ENCODE assay signal across 1 cellular context in the genomic region with DNA sequence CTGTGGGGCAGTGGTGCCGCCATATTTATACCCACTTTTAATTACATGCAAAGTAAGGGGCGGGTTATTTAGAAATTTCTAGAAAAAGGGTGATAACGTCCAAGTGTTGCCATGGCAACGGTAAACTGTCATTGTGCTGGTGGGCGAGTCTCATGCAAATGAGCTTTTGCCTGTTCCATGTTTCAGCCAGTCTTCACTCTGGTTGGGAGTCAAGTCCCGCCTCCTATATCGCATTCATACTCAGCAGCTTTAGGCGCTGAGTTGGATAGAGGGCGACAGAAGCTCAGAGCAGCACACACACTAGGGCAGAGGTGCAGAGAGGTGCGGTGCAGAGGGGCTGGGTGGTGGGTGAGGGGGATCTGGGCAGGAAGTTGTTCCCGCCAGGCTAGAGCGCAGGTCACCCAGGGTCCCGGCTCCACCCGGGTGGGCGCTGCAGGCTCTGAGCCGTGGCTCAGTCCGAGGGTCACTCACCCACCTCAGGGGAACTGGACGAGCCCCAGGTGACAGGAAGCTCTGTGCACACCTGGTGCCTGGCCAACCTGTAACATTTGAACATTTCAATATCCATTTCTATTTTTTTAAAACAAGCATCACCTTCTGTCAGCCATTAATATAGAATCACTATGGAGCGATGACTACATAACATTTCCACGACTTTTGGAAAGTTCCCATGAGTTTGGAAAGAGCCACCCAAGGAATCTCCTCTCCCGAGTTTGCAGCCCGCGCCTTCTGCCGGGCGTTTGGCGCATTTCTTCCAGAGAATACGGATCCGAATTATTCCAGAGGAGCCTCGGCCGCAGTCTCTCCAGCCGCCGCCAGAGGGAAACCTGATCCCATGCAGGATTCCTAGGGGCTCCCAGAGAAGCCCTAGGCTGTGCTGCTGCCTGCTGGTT.
TF ChIP-seq lines count a peak whose summit lies in the region.

No MANE protein-coding gene starts in this region.

TF ChIP-seq in HEK293, 187 proteins besides CTCF, POLR2A, EP300 and RAD21 (continued from another document):
- TF ChIP-seq, protein P1, sequence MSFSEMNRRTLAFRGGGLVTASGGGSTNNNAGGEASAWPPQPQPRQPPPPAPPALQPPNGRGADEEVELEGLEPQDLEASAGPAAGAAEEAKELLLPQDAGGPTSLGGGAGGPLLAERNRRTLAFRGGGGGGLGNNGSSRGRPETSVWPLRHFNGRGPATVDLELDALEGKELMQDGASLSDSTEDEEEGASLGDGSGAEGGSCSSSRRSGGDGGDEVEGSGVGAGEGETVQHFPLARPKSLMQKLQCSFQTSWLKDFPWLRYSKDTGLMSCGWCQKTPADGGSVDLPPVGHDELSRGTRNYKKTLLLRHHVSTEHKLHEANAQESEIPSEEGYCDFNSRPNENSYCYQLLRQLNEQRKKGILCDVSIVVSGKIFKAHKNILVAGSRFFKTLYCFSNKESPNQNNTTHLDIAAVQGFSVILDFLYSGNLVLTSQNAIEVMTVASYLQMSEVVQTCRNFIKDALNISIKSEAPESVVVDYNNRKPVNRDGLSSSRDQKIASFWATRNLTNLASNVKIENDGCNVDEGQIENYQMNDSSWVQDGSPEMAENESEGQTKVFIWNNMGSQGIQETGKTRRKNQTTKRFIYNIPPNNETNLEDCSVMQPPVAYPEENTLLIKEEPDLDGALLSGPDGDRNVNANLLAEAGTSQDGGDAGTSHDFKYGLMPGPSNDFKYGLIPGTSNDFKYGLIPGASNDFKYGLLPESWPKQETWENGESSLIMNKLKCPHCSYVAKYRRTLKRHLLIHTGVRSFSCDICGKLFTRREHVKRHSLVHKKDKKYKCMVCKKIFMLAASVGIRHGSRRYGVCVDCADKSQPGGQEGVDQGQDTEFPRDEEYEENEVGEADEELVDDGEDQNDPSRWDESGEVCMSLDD (tag by site-specific recombination; IDR thresholded peaks at IDR 0.05) = no peak
- no peak for TF ChIP-seq ZNF521 (tag by site-specific recombination; IDR thresholded peaks at IDR 0.05)
- no peak for TF ChIP-seq ZNF140 (tag by site-specific recombination; IDR thresholded peaks at IDR 0.05)
- TF ChIP-seq ZNF76 (tag by site-specific recombination; IDR thresholded peaks at IDR 0.05; ENCODE audit: borderline replicate concordance, low read depth) = 0 out of 2 replicates have a peak, but pooled peaks have one; percentile 30
- peak; percentile 69 for TF ChIP-seq ZBTB8A (tag by site-specific recombination; IDR thresholded peaks at IDR 0.05)
- peak; percentile 82 for TF ChIP-seq IKZF3 (tag by site-specific recombination; IDR thresholded peaks at IDR 0.05)
- TF ChIP-seq ZSCAN30 (tag by site-specific recombination; IDR thresholded peaks at IDR 0.05) = peak; percentile 87
- TF ChIP-seq, protein P2, sequence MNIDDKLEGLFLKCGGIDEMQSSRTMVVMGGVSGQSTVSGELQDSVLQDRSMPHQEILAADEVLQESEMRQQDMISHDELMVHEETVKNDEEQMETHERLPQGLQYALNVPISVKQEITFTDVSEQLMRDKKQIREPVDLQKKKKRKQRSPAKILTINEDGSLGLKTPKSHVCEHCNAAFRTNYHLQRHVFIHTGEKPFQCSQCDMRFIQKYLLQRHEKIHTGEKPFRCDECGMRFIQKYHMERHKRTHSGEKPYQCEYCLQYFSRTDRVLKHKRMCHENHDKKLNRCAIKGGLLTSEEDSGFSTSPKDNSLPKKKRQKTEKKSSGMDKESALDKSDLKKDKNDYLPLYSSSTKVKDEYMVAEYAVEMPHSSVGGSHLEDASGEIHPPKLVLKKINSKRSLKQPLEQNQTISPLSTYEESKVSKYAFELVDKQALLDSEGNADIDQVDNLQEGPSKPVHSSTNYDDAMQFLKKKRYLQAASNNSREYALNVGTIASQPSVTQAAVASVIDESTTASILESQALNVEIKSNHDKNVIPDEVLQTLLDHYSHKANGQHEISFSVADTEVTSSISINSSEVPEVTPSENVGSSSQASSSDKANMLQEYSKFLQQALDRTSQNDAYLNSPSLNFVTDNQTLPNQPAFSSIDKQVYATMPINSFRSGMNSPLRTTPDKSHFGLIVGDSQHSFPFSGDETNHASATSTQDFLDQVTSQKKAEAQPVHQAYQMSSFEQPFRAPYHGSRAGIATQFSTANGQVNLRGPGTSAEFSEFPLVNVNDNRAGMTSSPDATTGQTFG (tag by site-specific recombination; IDR thresholded peaks at IDR 0.05; ENCODE audit: borderline replicate concordance) = no peak
- TF ChIP-seq, protein P3, sequence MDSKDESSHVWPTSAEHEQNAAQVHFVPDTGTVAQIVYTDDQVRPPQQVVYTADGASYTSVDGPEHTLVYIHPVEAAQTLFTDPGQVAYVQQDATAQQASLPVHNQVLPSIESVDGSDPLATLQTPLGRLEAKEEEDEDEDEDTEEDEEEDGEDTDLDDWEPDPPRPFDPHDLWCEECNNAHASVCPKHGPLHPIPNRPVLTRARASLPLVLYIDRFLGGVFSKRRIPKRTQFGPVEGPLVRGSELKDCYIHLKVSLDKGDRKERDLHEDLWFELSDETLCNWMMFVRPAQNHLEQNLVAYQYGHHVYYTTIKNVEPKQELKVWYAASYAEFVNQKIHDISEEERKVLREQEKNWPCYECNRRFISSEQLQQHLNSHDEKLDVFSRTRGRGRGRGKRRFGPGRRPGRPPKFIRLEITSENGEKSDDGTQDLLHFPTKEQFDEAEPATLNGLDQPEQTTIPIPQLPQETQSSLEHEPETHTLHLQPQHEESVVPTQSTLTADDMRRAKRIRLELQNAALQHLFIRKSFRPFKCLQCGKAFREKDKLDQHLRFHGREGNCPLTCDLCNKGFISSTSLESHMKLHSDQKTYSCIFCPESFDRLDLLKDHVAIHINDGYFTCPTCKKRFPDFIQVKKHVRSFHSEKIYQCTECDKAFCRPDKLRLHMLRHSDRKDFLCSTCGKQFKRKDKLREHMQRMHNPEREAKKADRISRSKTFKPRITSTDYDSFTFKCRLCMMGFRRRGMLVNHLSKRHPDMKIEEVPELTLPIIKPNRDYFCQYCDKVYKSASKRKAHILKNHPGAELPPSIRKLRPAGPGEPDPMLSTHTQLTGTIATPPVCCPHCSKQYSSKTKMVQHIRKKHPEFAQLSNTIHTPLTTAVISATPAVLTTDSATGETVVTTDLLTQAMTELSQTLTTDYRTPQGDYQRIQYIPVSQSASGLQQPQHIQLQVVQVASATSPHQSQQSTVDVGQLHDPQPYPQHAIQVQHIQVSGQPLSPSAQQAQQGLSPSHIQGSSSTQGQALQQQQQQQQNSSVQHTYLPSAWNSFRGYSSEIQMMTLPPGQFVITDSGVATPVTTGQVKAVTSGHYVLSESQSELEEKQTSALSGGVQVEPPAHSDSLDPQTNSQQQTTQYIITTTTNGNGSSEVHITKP (tag by site-specific recombination; IDR thresholded peaks at IDR 0.05) = no peak
- TF ChIP-seq, protein P4, sequence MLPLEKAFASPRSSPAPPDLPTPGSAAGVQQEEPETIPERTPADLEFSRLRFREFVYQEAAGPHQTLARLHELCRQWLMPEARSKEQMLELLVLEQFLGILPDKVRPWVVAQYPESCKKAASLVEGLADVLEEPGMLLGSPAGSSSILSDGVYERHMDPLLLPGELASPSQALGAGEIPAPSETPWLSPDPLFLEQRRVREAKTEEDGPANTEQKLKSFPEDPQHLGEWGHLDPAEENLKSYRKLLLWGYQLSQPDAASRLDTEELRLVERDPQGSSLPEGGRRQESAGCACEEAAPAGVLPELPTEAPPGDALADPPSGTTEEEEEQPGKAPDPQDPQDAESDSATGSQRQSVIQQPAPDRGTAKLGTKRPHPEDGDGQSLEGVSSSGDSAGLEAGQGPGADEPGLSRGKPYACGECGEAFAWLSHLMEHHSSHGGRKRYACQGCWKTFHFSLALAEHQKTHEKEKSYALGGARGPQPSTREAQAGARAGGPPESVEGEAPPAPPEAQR (tag by site-specific recombination; IDR thresholded peaks at IDR 0.05) = no peak
- no peak for TF ChIP-seq ZNF174 (tag by site-specific recombination; IDR thresholded peaks at IDR 0.05)
- TF ChIP-seq ZNF184 (tag by site-specific recombination; IDR thresholded peaks at IDR 0.05) = no peak
- peak; percentile 27; the same call in 1 of the 2 replicates for TF ChIP-seq ZBTB48 (tag by site-specific recombination; IDR thresholded peaks at IDR 0.05)
- TF ChIP-seq, protein P5, sequence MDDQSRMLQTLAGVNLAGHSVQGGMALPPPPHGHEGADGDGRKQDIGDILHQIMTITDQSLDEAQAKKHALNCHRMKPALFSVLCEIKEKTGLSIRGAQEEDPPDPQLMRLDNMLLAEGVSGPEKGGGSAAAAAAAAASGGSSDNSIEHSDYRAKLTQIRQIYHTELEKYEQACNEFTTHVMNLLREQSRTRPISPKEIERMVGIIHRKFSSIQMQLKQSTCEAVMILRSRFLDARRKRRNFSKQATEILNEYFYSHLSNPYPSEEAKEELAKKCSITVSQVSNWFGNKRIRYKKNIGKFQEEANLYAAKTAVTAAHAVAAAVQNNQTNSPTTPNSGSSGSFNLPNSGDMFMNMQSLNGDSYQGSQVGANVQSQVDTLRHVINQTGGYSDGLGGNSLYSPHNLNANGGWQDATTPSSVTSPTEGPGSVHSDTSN (CRISPR knock-in tag; IDR thresholded peaks at IDR 0.05) = no peak
- TF ChIP-seq, protein P6, sequence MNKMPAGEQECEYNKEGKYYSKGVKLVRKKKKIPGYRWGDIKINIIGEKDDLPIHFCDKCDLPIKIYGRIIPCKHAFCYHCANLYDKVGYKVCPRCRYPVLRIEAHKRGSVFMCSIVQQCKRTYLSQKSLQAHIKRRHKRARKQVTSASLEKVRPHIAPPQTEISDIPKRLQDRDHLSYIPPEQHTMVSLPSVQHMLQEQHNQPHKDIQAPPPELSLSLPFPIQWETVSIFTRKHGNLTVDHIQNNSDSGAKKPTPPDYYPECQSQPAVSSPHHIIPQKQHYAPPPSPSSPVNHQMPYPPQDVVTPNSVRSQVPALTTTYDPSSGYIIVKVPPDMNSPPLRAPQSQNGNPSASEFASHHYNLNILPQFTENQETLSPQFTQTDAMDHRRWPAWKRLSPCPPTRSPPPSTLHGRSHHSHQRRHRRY (tag by site-specific recombination; IDR thresholded peaks at IDR 0.05) = no peak
- TF ChIP-seq ZNF239 (tag by site-specific recombination; IDR thresholded peaks at IDR 0.05) = no peak
- no peak for TF ChIP-seq ZNF837 (tag by site-specific recombination; IDR thresholded peaks at IDR 0.05)
- no peak for TF ChIP-seq ZNF791 (tag by site-specific recombination; IDR thresholded peaks at IDR 0.05)
- TF ChIP-seq, protein P7, sequence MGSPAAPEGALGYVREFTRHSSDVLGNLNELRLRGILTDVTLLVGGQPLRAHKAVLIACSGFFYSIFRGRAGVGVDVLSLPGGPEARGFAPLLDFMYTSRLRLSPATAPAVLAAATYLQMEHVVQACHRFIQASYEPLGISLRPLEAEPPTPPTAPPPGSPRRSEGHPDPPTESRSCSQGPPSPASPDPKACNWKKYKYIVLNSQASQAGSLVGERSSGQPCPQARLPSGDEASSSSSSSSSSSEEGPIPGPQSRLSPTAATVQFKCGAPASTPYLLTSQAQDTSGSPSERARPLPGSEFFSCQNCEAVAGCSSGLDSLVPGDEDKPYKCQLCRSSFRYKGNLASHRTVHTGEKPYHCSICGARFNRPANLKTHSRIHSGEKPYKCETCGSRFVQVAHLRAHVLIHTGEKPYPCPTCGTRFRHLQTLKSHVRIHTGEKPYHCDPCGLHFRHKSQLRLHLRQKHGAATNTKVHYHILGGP (tag by site-specific recombination; IDR thresholded peaks at IDR 0.05) = no peak
- peak; percentile 63 for TF ChIP-seq ZNF654 (tag by site-specific recombination; IDR thresholded peaks at IDR 0.05; ENCODE audit: low read depth)
- no peak for TF ChIP-seq RBAK (tag by site-specific recombination; IDR thresholded peaks at IDR 0.05)
- no peak for TF ChIP-seq ZNF112 (tag by site-specific recombination; IDR thresholded peaks at IDR 0.05)
- TF ChIP-seq ZNF530 (tag by site-specific recombination; IDR thresholded peaks at IDR 0.05; ENCODE audit: low read depth) = no peak
- no peak for TF ChIP-seq ZSCAN16 (tag by site-specific recombination; IDR thresholded peaks at IDR 0.05)
- no peak for TF ChIP-seq BCL11A (tag by site-specific recombination; IDR thresholded peaks at IDR 0.05; ENCODE audit: low read depth)
- TF ChIP-seq ZBTB17 (tag by site-specific recombination; IDR thresholded peaks at IDR 0.05) = peak; percentile 75
- TF ChIP-seq, protein P8, sequence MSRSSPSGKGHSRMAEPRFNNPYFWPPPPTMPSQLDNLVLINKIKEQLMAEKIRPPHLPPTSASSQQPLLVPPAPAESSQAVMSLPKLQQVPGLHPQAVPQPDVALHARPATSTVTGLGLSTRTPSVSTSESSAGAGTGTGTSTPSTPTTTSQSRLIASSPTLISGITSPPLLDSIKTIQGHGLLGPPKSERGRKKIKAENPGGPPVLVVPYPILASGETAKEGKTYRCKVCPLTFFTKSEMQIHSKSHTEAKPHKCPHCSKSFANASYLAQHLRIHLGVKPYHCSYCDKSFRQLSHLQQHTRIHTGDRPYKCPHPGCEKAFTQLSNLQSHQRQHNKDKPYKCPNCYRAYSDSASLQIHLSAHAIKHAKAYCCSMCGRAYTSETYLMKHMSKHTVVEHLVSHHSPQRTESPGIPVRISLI (tag by site-specific recombination; IDR thresholded peaks at IDR 0.05) = no peak
- TF ChIP-seq ZNF660 (tag by site-specific recombination; IDR thresholded peaks at IDR 0.05) = no peak
